In genomic region chr4:8133897-8134542, GRCh38 we compare ENCODE assay signal across 18 cellular contexts. TPM values are rescaled to one million over a fixed set of nuclear protein-coding genes. Genes with fewer than 3 reads are reported as not detected.
DNase-seq lines count a peak whose midpoint lies in the region; ATAC-seq and TF ChIP-seq lines count a peak whose summit lies in the region.
"Had no signal": no experiment of that assay in that cellular context is flagged by ENCODE, and none has a peak within 500 bp of the region (broad histone marks: within the 10 kb centered on the region; RNA-seq: fewer than 3 reads in every experiment).

No MANE protein-coding gene starts in this region.

- POLR2A ChIA-PET in WTC11 (lab: Charles Lee), result no interaction called here

- H3K27ac Mint-ChIP-seq in WTC11 (peak overlapping the region; percentile 81; the same call in 1 of the 2 replicates), progenitor cell of endocrine pancreas (peak overlapping the region; percentile 1)
- no peak overlapping the region for H3K27ac Mint-ChIP-seq in activated naive CD4-positive, alpha-beta T cell treated with anti-CD3 and anti-CD28 coated beads, Interleukin-2, amount 10 ng/mL, durations not matched to agents 7 days and 5 days

- ATAC-seq in WTC11 (peak; percentile 86), GM18498 (IDR thresholded peaks at IDR 0.05; ENCODE audit: unreplicated experiment) (no peak)
- ATAC-seq: HCT116 had no signal

- TF ChIP-seq CTCF in WTC11 (IDR thresholded peaks at IDR 0.05) (no peak), progenitor cell of endocrine pancreas (IDR thresholded peaks at IDR 0.05; ENCODE audit: unreplicated experiment) (no peak)

- no peaks in the 10 kb centered on the region for H3K36me3 ChIP-seq in ES-I3 (ENCODE audit: insufficient read depth, low read length)
- H3K36me3 ChIP-seq: SJCRH30 had no signal

- H3K4me1 ChIP-seq in ES-I3 (ENCODE audit: insufficient read depth, low read length), result peaks cover 16% of the 10 kb centered on the region
- H3K4me1 ChIP-seq: SJCRH30 had no signal

- H3K27me3 Mint-ChIP-seq in WTC11 (ENCODE audit: low read depth), result no peaks in the 10 kb centered on the region
- no peaks in the 10 kb centered on the region for H3K27me3 Mint-ChIP-seq in progenitor cell of endocrine pancreas
- H3K27me3 Mint-ChIP-seq in activated naive CD4-positive, alpha-beta T cell treated with anti-CD3 and anti-CD28 coated beads, Interleukin-2, amount 10 ng/mL, durations not matched to agents 7 days and 5 days, result no peaks in the 10 kb centered on the region
- H3K27me3 Mint-ChIP-seq: CD4-positive, alpha-beta memory T cell had no signal

- no peak overlapping the region for H3K4me3 Mint-ChIP-seq in WTC11
- peak overlapping the region; percentile 37 for H3K4me3 Mint-ChIP-seq in progenitor cell of endocrine pancreas (ENCODE audit: low read depth)
- no peak overlapping the region for H3K4me3 Mint-ChIP-seq in activated naive CD4-positive, alpha-beta T cell treated with anti-CD3 and anti-CD28 coated beads, Interleukin-2, amount 10 ng/mL, durations not matched to agents 7 days and 5 days
- H3K4me3 Mint-ChIP-seq: CD4-positive, alpha-beta memory T cell had no signal

- CTCF ChIA-PET in WTC11 (lab: Charles Lee), result interaction anchor here (1.2 to 2.4 kb wide), 4 partner anchors 23 to 43 kb away, joined by 3 to 9 read pairs (median 5); partner anchors contain the start of gene ABLIM2
- CTCF ChIA-PET in activated naive CD4-positive, alpha-beta T cell treated with anti-CD3 and anti-CD28 coated beads, Interleukin-2, amount 10 ng/mL, durations not matched to agents 7 days and 5 days (lab: Charles Lee), result no interaction called here

- peaks cover 18% of the 10 kb centered on the region for H3K4me1 Mint-ChIP-seq in WTC11
- H3K4me1 Mint-ChIP-seq in progenitor cell of endocrine pancreas (ENCODE audit: low read depth), result peaks cover 15% of the 10 kb centered on the region
- H3K4me1 Mint-ChIP-seq in activated naive CD4-positive, alpha-beta T cell treated with anti-CD3 and anti-CD28 coated beads, Interleukin-2, amount 10 ng/mL, durations not matched to agents 7 days and 5 days, result no peaks in the 10 kb centered on the region

- DNase-seq in WTC11 (ENCODE audit: low spot score) (peak; percentile 31), iPS-NIHi7 (ENCODE audit: extremely low spot score) (peak; percentile 66), progenitor cell of endocrine pancreas (ENCODE audit: low spot score, unreplicated experiment) (no peak), DMS153 (lab: John Stamatoyannopoulos, UW) (no peak)
- DNase-seq in activated naive CD4-positive, alpha-beta T cell treated with anti-CD3 and anti-CD28 coated beads, Interleukin-2, amount 10 ng/mL, durations not matched to agents 7 days and 5 days, result no peak
- DNase-seq: CD4-positive, alpha-beta memory T cell; NCI-H1105; NCI-H146; NCI-H2029; NCI-H226; NCI-H510A treated with DMSO at 0.1 percent for 48 hours; NCI-H774; NK-92 treated with Interleukin-12 subunit alpha and Interleukin-12 subunit beta, amount 100 ng/mL, for 24 hours; SJCRH30 had no signal

- H3K36me3 Mint-ChIP-seq in WTC11 (no peaks in the 10 kb centered on the region), progenitor cell of endocrine pancreas (ENCODE audit: insufficient read depth) (peaks cover 3% of the 10 kb centered on the region)
- no peaks in the 10 kb centered on the region for H3K36me3 Mint-ChIP-seq in activated naive CD4-positive, alpha-beta T cell treated with anti-CD3 and anti-CD28 coated beads, Interleukin-2, amount 10 ng/mL, durations not matched to agents 7 days and 5 days

- no peaks in the 10 kb centered on the region for H3K9me3 Mint-ChIP-seq in WTC11
- H3K9me3 Mint-ChIP-seq in progenitor cell of endocrine pancreas (ENCODE audit: low read depth), result peaks cover 5% of the 10 kb centered on the region
- no peaks in the 10 kb centered on the region for H3K9me3 Mint-ChIP-seq in activated naive CD4-positive, alpha-beta T cell treated with anti-CD3 and anti-CD28 coated beads, Interleukin-2, amount 10 ng/mL, durations not matched to agents 7 days and 5 days

- 0 out of 2 replicates have a peak overlapping the region, but pooled peaks have one; percentile 3 for H3K9ac ChIP-seq in ES-I3 (ENCODE audit: low read depth, low read length)
- H3K9ac ChIP-seq: KMS-11 had no signal

- no peaks in the 10 kb centered on the region for H3K9me3 ChIP-seq in ES-I3 (ENCODE audit: control insufficient read depth, insufficient read depth, low read length)
- H3K9me3 ChIP-seq: SJCRH30 had no signal

TF ChIP-seq in WTC11, 78 proteins besides CTCF, POLR2A, EP300 and RAD21:
- TF ChIP-seq ZNF416 (CRISPR knock-in tag; IDR thresholded peaks at IDR 0.05) (no peak), ZNF396 (CRISPR knock-in tag; IDR thresholded peaks at IDR 0.05; ENCODE audit: borderline replicate concordance) (no peak), ZNF423 (CRISPR knock-in tag; IDR thresholded peaks at IDR 0.05) (no peak), MAX (CRISPR knock-in tag; IDR thresholded peaks at IDR 0.05) (peak; percentile 53; the same call in 1 of the 2 replicates), TCF7 (CRISPR knock-in tag; IDR thresholded peaks at IDR 0.05; ENCODE audit: low read depth) (no peak), CREM (CRISPR knock-in tag; IDR thresholded peaks at IDR 0.05) (no peak)
- TF ChIP-seq, protein P1, sequence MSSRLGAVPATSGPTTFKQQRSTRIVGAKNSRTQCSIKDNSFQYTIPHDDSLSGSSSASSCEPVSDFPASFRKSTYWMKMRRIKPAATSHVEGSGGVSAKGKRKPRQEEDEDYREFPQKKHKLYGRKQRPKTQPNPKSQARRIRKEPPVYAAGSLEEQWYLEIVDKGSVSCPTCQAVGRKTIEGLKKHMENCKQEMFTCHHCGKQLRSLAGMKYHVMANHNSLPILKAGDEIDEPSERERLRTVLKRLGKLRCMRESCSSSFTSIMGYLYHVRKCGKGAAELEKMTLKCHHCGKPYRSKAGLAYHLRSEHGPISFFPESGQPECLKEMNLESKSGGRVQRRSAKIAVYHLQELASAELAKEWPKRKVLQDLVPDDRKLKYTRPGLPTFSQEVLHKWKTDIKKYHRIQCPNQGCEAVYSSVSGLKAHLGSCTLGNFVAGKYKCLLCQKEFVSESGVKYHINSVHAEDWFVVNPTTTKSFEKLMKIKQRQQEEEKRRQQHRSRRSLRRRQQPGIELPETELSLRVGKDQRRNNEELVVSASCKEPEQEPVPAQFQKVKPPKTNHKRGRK (CRISPR knock-in tag; IDR thresholded peaks at IDR 0.05; ENCODE audit: borderline replicate concordance), result no peak
- TF ChIP-seq, protein P2, sequence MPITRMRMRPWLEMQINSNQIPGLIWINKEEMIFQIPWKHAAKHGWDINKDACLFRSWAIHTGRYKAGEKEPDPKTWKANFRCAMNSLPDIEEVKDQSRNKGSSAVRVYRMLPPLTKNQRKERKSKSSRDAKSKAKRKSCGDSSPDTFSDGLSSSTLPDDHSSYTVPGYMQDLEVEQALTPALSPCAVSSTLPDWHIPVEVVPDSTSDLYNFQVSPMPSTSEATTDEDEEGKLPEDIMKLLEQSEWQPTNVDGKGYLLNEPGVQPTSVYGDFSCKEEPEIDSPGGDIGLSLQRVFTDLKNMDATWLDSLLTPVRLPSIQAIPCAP (CRISPR knock-in tag; IDR thresholded peaks at IDR 0.05), result no peak

RNA-seq across cellular contexts. Expression of gene ABLIM2, which starts 24.6 kb away (rescaled TPM):
- total RNA-seq in WTC11 (2021) (2.6 to 3.9 TPM (median 2.8 TPM) in 3 replicates), progenitor cell of endocrine pancreas (5.7 and 7.5 TPM in 2 replicates)

Comparison
In these comparisons a context has a peak if more than half of its experiments do, and no peak if none do; other contexts are left out.
1. DNase-seq: peak in WTC11 (single experiment) and iPS-NIHi7 (single experiment); none in progenitor cell of endocrine pancreas (single experiment), activated naive CD4-positive, alpha-beta T cell treated with anti-CD3 and anti-CD28 coated beads, Interleukin-2, amount 10 ng/mL, durations not matched to agents 7 days and 5 days (single experiment) and DMS153 (single experiment).